Comparison of ENCODE assay signal across 1 cellular context in genomic region chr7:87876040-87876758, GRCh38.
A peak's percentile ranks its signal among the peaks of the same experiment; 100 is the strongest.
TF ChIP-seq lines count a peak whose summit lies in the region.

A gene with protein sequence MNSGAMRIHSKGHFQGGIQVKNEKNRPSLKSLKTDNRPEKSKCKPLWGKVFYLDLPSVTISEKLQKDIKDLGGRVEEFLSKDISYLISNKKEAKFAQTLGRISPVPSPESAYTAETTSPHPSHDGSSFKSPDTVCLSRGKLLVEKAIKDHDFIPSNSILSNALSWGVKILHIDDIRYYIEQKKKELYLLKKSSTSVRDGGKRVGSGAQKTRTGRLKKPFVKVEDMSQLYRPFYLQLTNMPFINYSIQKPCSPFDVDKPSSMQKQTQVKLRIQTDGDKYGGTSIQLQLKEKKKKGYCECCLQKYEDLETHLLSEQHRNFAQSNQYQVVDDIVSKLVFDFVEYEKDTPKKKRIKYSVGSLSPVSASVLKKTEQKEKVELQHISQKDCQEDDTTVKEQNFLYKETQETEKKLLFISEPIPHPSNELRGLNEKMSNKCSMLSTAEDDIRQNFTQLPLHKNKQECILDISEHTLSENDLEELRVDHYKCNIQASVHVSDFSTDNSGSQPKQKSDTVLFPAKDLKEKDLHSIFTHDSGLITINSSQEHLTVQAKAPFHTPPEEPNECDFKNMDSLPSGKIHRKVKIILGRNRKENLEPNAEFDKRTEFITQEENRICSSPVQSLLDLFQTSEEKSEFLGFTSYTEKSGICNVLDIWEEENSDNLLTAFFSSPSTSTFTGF (plus strand): TSS chr7:87876493. CDS start chr7:87876733, 240 bp downstream.
A gene with protein sequence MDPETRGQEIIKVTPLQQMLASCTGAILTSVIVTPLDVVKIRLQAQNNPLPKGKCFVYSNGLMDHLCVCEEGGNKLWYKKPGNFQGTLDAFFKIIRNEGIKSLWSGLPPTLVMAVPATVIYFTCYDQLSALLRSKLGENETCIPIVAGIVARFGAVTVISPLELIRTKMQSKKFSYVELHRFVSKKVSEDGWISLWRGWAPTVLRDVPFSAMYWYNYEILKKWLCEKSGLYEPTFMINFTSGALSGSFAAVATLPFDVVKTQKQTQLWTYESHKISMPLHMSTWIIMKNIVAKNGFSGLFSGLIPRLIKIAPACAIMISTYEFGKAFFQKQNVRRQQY (minus strand): TSS chr7:87876360. CDS start chr7:87858727, 17,633 bp downstream.

TF ChIP-seq in HepG2, 621 proteins besides CTCF, POLR2A, EP300 and RAD21 (continued from another document and continues in another):
- TF ChIP-seq, protein P1, sequence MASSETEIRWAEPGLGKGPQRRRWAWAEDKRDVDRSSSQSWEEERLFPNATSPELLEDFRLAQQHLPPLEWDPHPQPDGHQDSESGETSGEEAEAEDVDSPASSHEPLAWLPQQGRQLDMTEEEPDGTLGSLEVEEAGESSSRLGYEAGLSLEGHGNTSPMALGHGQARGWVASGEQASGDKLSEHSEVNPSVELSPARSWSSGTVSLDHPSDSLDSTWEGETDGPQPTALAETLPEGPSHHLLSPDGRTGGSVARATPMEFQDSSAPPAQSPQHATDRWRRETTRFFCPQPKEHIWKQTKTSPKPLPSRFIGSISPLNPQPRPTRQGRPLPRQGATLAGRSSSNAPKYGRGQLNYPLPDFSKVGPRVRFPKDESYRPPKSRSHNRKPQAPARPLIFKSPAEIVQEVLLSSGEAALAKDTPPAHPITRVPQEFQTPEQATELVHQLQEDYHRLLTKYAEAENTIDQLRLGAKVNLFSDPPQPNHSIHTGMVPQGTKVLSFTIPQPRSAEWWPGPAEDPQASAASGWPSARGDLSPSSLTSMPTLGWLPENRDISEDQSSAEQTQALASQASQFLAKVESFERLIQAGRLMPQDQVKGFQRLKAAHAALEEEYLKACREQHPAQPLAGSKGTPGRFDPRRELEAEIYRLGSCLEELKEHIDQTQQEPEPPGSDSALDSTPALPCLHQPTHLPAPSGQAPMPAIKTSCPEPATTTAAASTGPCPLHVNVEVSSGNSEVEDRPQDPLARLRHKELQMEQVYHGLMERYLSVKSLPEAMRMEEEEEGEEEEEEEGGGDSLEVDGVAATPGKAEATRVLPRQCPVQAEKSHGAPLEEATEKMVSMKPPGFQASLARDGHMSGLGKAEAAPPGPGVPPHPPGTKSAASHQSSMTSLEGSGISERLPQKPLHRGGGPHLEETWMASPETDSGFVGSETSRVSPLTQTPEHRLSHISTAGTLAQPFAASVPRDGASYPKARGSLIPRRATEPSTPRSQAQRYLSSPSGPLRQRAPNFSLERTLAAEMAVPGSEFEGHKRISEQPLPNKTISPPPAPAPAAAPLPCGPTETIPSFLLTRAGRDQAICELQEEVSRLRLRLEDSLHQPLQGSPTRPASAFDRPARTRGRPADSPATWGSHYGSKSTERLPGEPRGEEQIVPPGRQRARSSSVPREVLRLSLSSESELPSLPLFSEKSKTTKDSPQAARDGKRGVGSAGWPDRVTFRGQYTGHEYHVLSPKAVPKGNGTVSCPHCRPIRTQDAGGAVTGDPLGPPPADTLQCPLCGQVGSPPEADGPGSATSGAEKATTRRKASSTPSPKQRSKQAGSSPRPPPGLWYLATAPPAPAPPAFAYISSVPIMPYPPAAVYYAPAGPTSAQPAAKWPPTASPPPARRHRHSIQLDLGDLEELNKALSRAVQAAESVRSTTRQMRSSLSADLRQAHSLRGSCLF (CRISPR knock-in tag; IDR thresholded peaks at IDR 0.05; ENCODE audit: borderline replicate concordance) = peak; percentile 91; the same call in 1 of the 2 replicates
- TF ChIP-seq ZNF451 (CRISPR knock-in tag; IDR thresholded peaks at IDR 0.05) = peak; percentile 26; the same call in 1 of the 2 replicates
- peak; percentile 57; the same call in 1 of the 2 replicates for TF ChIP-seq ZNF639 (CRISPR knock-in tag; conservative IDR thresholded peaks at IDR 0.05)
- no peak for TF ChIP-seq LRRFIP1 (CRISPR knock-in tag; conservative IDR thresholded peaks at IDR 0.05)
- no peak; the same call in 1 of the 2 replicates for TF ChIP-seq ZNF703 (CRISPR knock-in tag; IDR thresholded peaks at IDR 0.05; ENCODE audit: borderline replicate concordance)
- no peak; the same call in none of the 2 replicates for TF ChIP-seq CBFB (CRISPR knock-in tag; IDR thresholded peaks at IDR 0.05)
- no peak for TF ChIP-seq SP140L (CRISPR knock-in tag; IDR thresholded peaks at IDR 0.05; ENCODE audit: borderline replicate concordance)
- TF ChIP-seq, protein P2, sequence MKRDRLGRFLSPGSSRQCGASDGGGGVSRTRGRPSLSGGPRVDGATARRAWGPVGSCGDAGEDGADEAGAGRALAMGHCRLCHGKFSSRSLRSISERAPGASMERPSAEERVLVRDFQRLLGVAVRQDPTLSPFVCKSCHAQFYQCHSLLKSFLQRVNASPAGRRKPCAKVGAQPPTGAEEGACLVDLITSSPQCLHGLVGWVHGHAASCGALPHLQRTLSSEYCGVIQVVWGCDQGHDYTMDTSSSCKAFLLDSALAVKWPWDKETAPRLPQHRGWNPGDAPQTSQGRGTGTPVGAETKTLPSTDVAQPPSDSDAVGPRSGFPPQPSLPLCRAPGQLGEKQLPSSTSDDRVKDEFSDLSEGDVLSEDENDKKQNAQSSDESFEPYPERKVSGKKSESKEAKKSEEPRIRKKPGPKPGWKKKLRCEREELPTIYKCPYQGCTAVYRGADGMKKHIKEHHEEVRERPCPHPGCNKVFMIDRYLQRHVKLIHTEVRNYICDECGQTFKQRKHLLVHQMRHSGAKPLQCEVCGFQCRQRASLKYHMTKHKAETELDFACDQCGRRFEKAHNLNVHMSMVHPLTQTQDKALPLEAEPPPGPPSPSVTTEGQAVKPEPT (CRISPR knock-in tag; IDR thresholded peaks at IDR 0.05; ENCODE audit: low read depth) = no peak
- TF ChIP-seq ZFP36L1 (CRISPR knock-in tag; IDR thresholded peaks at IDR 0.05) = peak; percentile 58; the same call in 1 of the 2 replicates
- TF ChIP-seq BCL6 (CRISPR knock-in tag; IDR thresholded peaks at IDR 0.05) = no peak
- no peak for TF ChIP-seq SMARCE1 (IDR thresholded peaks at IDR 0.05; ENCODE audit: borderline replicate concordance)
- peak; percentile 96 for TF ChIP-seq TFDP1 (CRISPR knock-in tag; IDR thresholded peaks at IDR 0.05; ENCODE audit: borderline replicate concordance)
- peak; percentile 99 for TF ChIP-seq ARNT2 (CRISPR knock-in tag; IDR thresholded peaks at IDR 0.05; ENCODE audit: low read depth)
- peak; percentile 95 for TF ChIP-seq HOXA3 (CRISPR knock-in tag; IDR thresholded peaks at IDR 0.05)
- no peak for TF ChIP-seq RAD51 (IDR thresholded peaks at IDR 0.05; ENCODE audit: borderline replicate concordance)
- peak; percentile 30; the same call in 1 of the 2 replicates for TF ChIP-seq ZNF333 (CRISPR knock-in tag; IDR thresholded peaks at IDR 0.05; ENCODE audit: borderline replicate concordance)
- TF ChIP-seq XRCC5 (optimal IDR thresholded peaks at IDR 0.05; ENCODE audit: low read length) = no peak
- TF ChIP-seq, protein P3, sequence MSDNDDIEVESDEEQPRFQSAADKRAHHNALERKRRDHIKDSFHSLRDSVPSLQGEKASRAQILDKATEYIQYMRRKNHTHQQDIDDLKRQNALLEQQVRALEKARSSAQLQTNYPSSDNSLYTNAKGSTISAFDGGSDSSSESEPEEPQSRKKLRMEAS (IDR thresholded peaks at IDR 0.05) = peak; percentile 99
- no peak for TF ChIP-seq KDM1A (CRISPR knock-in tag; IDR thresholded peaks at IDR 0.05)
- TF ChIP-seq SOX13 (IDR thresholded peaks at IDR 0.05) = no peak
- TF ChIP-seq SOX13 (CRISPR knock-in tag; conservative IDR thresholded peaks at IDR 0.05 in 1 of 2, IDR thresholded peaks at IDR 0.05 in 1 of 2) = no peak; a peak in 1 of 4 replicates
- TF ChIP-seq REST (IDR thresholded peaks at IDR 0.05; ENCODE audit: borderline replicate concordance in 1 of 2, low read depth in 1 of 2, low read length in 2 of 2) = no peak
- TF ChIP-seq NR2C2 (CRISPR knock-in tag; IDR thresholded peaks at IDR 0.05; ENCODE audit: borderline replicate concordance) = peak; percentile 60; the same call in 1 of the 2 replicates
- TF ChIP-seq, protein P4, sequence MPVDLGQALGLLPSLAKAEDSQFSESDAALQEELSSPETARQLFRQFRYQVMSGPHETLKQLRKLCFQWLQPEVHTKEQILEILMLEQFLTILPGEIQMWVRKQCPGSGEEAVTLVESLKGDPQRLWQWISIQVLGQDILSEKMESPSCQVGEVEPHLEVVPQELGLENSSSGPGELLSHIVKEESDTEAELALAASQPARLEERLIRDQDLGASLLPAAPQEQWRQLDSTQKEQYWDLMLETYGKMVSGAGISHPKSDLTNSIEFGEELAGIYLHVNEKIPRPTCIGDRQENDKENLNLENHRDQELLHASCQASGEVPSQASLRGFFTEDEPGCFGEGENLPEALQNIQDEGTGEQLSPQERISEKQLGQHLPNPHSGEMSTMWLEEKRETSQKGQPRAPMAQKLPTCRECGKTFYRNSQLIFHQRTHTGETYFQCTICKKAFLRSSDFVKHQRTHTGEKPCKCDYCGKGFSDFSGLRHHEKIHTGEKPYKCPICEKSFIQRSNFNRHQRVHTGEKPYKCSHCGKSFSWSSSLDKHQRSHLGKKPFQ (CRISPR knock-in tag; IDR thresholded peaks at IDR 0.05; ENCODE audit: insufficient replicate concordance) = no peak
- no peak for TF ChIP-seq REL (CRISPR knock-in tag; conservative IDR thresholded peaks at IDR 0.05)
- peak; percentile 96 for TF ChIP-seq TOPORS (CRISPR knock-in tag; IDR thresholded peaks at IDR 0.05)
- peak; percentile 78 for TF ChIP-seq MED8 (CRISPR knock-in tag; IDR thresholded peaks at IDR 0.05; ENCODE audit: insufficient replicate concordance)
- TF ChIP-seq, protein P5, sequence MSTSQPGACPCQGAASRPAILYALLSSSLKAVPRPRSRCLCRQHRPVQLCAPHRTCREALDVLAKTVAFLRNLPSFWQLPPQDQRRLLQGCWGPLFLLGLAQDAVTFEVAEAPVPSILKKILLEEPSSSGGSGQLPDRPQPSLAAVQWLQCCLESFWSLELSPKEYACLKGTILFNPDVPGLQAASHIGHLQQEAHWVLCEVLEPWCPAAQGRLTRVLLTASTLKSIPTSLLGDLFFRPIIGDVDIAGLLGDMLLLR (CRISPR knock-in tag; IDR thresholded peaks at IDR 0.05) = no peak; the same call in 1 of the 2 replicates
- TF ChIP-seq MZF1 (CRISPR knock-in tag; IDR thresholded peaks at IDR 0.05; ENCODE audit: borderline replicate concordance) = no peak
